In the genomic region with DNA sequence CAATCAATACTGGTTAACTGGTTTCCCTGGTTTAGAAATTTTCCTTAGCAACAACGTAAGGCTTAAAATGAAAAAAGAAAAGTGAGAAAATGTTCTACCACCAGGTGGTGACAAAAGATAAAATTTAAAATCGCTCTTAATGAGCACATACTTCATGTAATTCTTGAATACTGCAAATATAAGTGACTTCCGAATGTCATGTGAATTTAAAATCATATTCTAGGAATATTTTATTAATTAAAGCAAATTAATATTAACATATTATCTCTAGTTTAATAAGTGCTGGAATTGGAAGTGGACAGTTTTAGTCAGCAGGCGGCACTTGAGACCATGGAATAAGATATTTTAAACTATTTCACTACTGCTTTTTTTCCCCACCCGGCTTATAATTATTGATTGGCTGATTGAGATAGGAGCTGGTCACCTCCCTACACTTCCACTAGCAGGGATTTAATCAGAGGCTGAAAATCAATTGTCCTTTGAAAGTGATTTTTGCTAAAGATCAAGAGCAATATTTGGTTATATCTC, we compare ENCODE assay signal across 9 cellular contexts. TPM values are rescaled to one million over a fixed set of nuclear protein-coding genes. Genes with fewer than 3 reads are reported as not detected.
A peak's percentile ranks its signal among the peaks of the same experiment; 100 is the strongest.
DNase-seq lines count a peak whose midpoint lies in the region; ATAC-seq and TF ChIP-seq lines count a peak whose summit lies in the region.
"Had no signal": no experiment of that assay in that cellular context is flagged by ENCODE, and none has a peak within 500 bp of the region (broad histone marks: within the 10 kb centered on the region; RNA-seq: fewer than 3 reads in every experiment).

No MANE protein-coding gene starts in this region.

- H3K9me3 Mint-ChIP-seq in HFFc6 (no peaks in the 10 kb centered on the region), T-cell (no peaks in the 10 kb centered on the region)

- TF ChIP-seq POLR2A in spleen (IDR thresholded peaks at IDR 0.05) = no peak

- H3K4me1 ChIP-seq in spleen = peaks cover 0 to 35% (median 25%) of the 10 kb centered on the region in 6 donors

- CTCF ChIA-PET in T-cell (lab: Charles Lee) = interaction anchor here (0.6 to 1.9 kb wide), 5 partner anchors 63 to 1895 kb away, joined by 3 to 16 read pairs (median 6); no protein-coding TSS in a partner anchor

- no peaks in the 10 kb centered on the region for H3K36me3 ChIP-seq in spleen
- H3K36me3 ChIP-seq: HAP-1 had no signal

- no peaks in the 10 kb centered on the region for H3K36me3 Mint-ChIP-seq in HFFc6 (ENCODE audit: low read depth)
- no peaks in the 10 kb centered on the region for H3K36me3 Mint-ChIP-seq in T-cell

- H3K9me3 ChIP-seq in spleen = no peaks in the 10 kb centered on the region
- H3K9me3 ChIP-seq: HAP-1 had no signal

- 20 to 23% (median 21%) methylated on average over 5 of the region's 5 CpGs for WGBS in spleen, 5 donors

- H3K4me1 Mint-ChIP-seq in HFFc6 (ENCODE audit: low read depth) (peaks cover 16% of the 10 kb centered on the region), T-cell (peaks cover 21 to 22% (median 22%) of the 10 kb centered on the region in 3 donors)

- peak overlapping the region; percentile 59 for H3K4me3 Mint-ChIP-seq in HFFc6
- H3K4me3 Mint-ChIP-seq in T-cell = no peak overlapping the region

- POLR2A ChIA-PET in T-cell (lab: Charles Lee) = no interaction called here

- DNase-seq in HFFc6 (peak; percentile 48), RKO (ENCODE audit: low spot score) (peak; percentile 58), fibroblast of peridontal ligament (ENCODE audit: extremely low read depth) (peak; percentile 84), spleen (no peak), T-cell (no peak)
- no peak for DNase-seq in stimulated activated naive CD8-positive, alpha-beta T cell treated with anti-CD3 and anti-CD28 coated beads, Interleukin-15, Interleukin-2, amounts not matched to agents 100 U/mL and 50 U/mL, for 24 hours

- no peak for ATAC-seq in T-cell (replicated peaks in 1 of 4)
- ATAC-seq in stimulated activated naive CD8-positive, alpha-beta T cell treated with anti-CD3 and anti-CD28 coated beads, Interleukin-15, Interleukin-2, amounts not matched to agents 100 U/mL and 50 U/mL, for 24 hours = no peak
- no peak for ATAC-seq in GM19395 (IDR thresholded peaks at IDR 0.05; ENCODE audit: unreplicated experiment)

- peaks cover 5% of the 10 kb centered on the region for H3K27me3 Mint-ChIP-seq in HFFc6 (ENCODE audit: insufficient read depth)
- peaks cover 47 to 50% of the 10 kb centered on the region in 2 donors for H3K27me3 Mint-ChIP-seq in T-cell

- H3K27ac Mint-ChIP-seq in HFFc6 (no peak overlapping the region), T-cell (no peak overlapping the region)

- intact Hi-C loops in spleen (cut with DNase I; ENCODE audit: low total_unique reads) = loop anchor here (2.0 kb wide), 1 partner anchor 851 kb away; no protein-coding TSS in a partner anchor

- H3K27me3 ChIP-seq in spleen (replicated peaks in 1 of 7) = peaks cover 0 to 40% (median 13%) of the 10 kb centered on the region in 7 donors

- H3K4me3 ChIP-seq in spleen = no peak overlapping the region
- H3K4me3 ChIP-seq: HAP-1 had no signal

- H3K27ac ChIP-seq in C4-2B (no peak overlapping the region), spleen (no peak overlapping the region)

- TF ChIP-seq CTCF in C4-2B (conservative IDR thresholded peaks at IDR 0.05) (peak; percentile 74), HFFc6 (IDR thresholded peaks at IDR 0.05) (peak; percentile 88), spleen (IDR thresholded peaks at IDR 0.05 in 8 of 11, conservative IDR thresholded peaks at IDR 0.05 in 3 of 11) (peak in 10 of 11 experiments; percentile 33 to 74 (median 49))

RNA-seq across cellular contexts. Expression of a gene that starts 5.0 kb away (rescaled TPM):
- 100 to 1,000 TPM; 229 to 346 (median 292) TPM for total RNA-seq in HFFc6 (2021; fragmentation: NEBNext Ultra II Directional; extraction: Animal tissue kit (Norgen Biotek cat#: 25700))
- total RNA-seq in spleen (10 to 100 TPM; 15.9 to 71.6 (median 29.6) TPM), T-cell (1 to 10 TPM in 2 of 5 donors, under 1 TPM in 3; 0.40 to 1.7 (median 0.72) TPM)
- polyA plus RNA-seq in spleen = 10 to 100 TPM in 1 of 3 donors, 1 to 10 TPM in 2; 2.3 to 11.2 (median 7.8) TPM

Comparison
In these comparisons a context has a peak if more than half of its experiments do, and no peak if none do; other contexts are left out.
1. DNase-seq: peak in HFFc6 (single experiment), RKO (single experiment) and fibroblast of peridontal ligament (single experiment); none in spleen (single experiment), T-cell (0 of 34) and stimulated activated naive CD8-positive, alpha-beta T cell treated with anti-CD3 and anti-CD28 coated beads, Interleukin-15, Interleukin-2, amounts not matched to agents 100 U/mL and 50 U/mL, for 24 hours (single experiment).
2. RNA of a gene that starts 5.0 kb away (total RNA-seq): 229 to 346 TPM in HFFc6 and 15.9 to 71.6 TPM in spleen; 0.40 to 1.7 TPM in T-cell; every median in the first group is over 4 times any median in the second.
3. Peak in every context shown above with its lines, with median percentiles within 50 percentile points of each other: CTCF ChIP-seq.